ENCODE assay signal across 1 cellular context in the genomic region with DNA sequence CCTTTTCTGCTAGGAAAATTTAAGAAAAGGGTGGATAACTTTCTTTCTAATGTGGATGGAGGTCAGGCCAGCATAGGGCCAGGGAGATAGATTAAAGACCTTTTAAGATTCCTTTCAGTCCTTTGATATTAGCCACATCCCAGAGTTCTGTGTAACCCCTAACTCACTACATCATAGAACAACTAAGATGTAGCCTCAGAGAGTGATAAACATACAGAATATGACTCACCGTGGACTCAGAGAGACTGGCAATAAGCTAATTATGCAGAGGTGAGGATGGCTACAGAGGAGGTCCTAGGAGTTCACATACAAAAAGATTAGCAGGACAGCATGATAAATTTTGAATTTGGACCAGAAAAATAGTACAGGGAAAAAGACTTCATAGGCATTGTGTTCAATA.
TF ChIP-seq lines count a peak whose summit lies in the region.

No MANE protein-coding gene starts in this region.

TF ChIP-seq in IMR-90, 13 proteins besides CTCF, POLR2A, EP300 and RAD21:
- no peak for TF ChIP-seq MAFK (IDR thresholded peaks at IDR 0.05; ENCODE audit: low read depth, low read length)
- TF ChIP-seq, protein P1, sequence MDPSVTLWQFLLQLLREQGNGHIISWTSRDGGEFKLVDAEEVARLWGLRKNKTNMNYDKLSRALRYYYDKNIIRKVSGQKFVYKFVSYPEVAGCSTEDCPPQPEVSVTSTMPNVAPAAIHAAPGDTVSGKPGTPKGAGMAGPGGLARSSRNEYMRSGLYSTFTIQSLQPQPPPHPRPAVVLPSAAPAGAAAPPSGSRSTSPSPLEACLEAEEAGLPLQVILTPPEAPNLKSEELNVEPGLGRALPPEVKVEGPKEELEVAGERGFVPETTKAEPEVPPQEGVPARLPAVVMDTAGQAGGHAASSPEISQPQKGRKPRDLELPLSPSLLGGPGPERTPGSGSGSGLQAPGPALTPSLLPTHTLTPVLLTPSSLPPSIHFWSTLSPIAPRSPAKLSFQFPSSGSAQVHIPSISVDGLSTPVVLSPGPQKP (IDR thresholded peaks at IDR 0.05; ENCODE audit: borderline replicate concordance, low read depth, low read length), result no peak
